Comparison of ENCODE assay signal across 26 cellular contexts in the genomic region with DNA sequence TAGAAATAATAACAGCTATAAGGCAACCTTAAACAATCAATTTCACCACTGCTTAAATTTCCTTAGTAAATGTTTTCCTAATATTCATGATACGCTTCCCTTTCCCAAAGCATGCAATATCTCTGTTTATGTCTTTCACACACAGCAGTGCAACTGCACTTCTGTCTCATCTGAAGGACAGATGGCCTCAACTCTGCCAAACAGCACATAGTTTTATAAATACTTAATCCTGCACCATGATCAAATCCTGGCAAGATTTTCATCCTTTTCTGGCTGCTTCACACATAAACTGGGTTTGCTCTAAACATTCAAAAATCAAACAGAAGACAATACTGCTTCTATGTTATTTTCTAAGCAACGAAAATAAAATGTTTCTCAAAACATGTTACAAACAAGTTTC.
A peak's percentile ranks its signal among the peaks of the same experiment; 100 is the strongest.
DNase-seq lines count a peak whose midpoint lies in the region; ATAC-seq, FAIRE-seq and TF ChIP-seq lines count a peak whose summit lies in the region.
"Had no signal": no experiment of that assay in that cellular context is flagged by ENCODE, and none has a peak within 500 bp of the region (broad histone marks: within the 10 kb centered on the region; RNA-seq: fewer than 3 reads in every experiment).

No MANE protein-coding gene starts in this region.

- CTCF ChIA-PET in BJ (lab: Yijun Ruan, JAX) = interaction anchor here (1.5 kb wide), 1 partner anchor 319 kb away, joined by 3 read pairs; no protein-coding TSS in a partner anchor

- H3K4me3 ChIP-seq in BJ (ENCODE audit: low read depth, low read length) (no peak overlapping the region), fibroblast of lung (replicated peaks in 1 of 4; ENCODE audit: control extremely low read depth in 1 of 4, insufficient read depth in 1 of 4, low read depth in 3 of 4, low read length in 4 of 4) (no peak overlapping the region), osteoblast (ENCODE audit: insufficient read depth, low read length) (no peak overlapping the region)
- H3K4me3 ChIP-seq: breast epithelium, dorsolateral prefrontal cortex, K562, left lung, PC-9, SJSA1, skin epidermis, tibial nerve had no signal

- H3K9ac ChIP-seq in fibroblast of lung (ENCODE audit: insufficient read depth, low read length) = no peak overlapping the region

- TF ChIP-seq CTCF in BJ (IDR thresholded peaks at IDR 0.05; ENCODE audit: insufficient read depth, low read depth, low read length) (no peak), fibroblast of lung (conservative IDR thresholded peaks at IDR 0.05 in 1 of 2, IDR thresholded peaks at IDR 0.05 in 1 of 2; ENCODE audit: low read depth in 1 of 2, low read length in 2 of 2) (no peak), osteoblast (IDR thresholded peaks at IDR 0.05; ENCODE audit: extremely low read depth, low read depth, low read length) (no peak)

- ATAC-seq in HG03135 (IDR thresholded peaks at IDR 0.05; ENCODE audit: unreplicated experiment) = no peak
- ATAC-seq in HG02678 (IDR thresholded peaks at IDR 0.05; ENCODE audit: unreplicated experiment) = no peak
- ATAC-seq: activated naive CD8-positive, alpha-beta T cell treated with anti-CD3 and anti-CD28 coated beads, Interleukin-2, amount 50 U/mL, for 24 hours; K562; left lung; T-helper 17 cell had no signal

- H4K20me1 ChIP-seq in fibroblast of lung (ENCODE audit: control insufficient read depth, extremely low read depth, insufficient read depth, low read length) = no peaks in the 10 kb centered on the region
- no peaks in the 10 kb centered on the region for H4K20me1 ChIP-seq in osteoblast (ENCODE audit: insufficient read depth, low read length)

- no peak overlapping the region for H2AFZ ChIP-seq in fibroblast of lung (ENCODE audit: low read length)
- no peak overlapping the region for H2AFZ ChIP-seq in osteoblast (ENCODE audit: low read length)
- H2AFZ ChIP-seq: PC-9 had no signal

- H3K9me3 ChIP-seq in fibroblast of lung (ENCODE audit: control insufficient read depth, insufficient read depth, low read depth, low read length) (no peaks in the 10 kb centered on the region), osteoblast (ENCODE audit: low read depth, low read length) (no peaks in the 10 kb centered on the region)
- H3K9me3 ChIP-seq: BE2C, breast epithelium, left lung, SJSA1, tibial nerve had no signal

- H3K4me1 ChIP-seq in fibroblast of lung (ENCODE audit: control insufficient read depth, extremely low read depth, insufficient read depth, low read length) (no peaks in the 10 kb centered on the region), osteoblast (ENCODE audit: insufficient read depth, low read length) (peaks cover 4% of the 10 kb centered on the region)
- H3K4me1 ChIP-seq: BE2C, left lung had no signal

- no peak for FAIRE-seq in RCC 7860 (lab: Jason Lieb, UNC)
- FAIRE-seq: K562 had no signal

- H3K27me3 ChIP-seq in BJ (ENCODE audit: control insufficient read depth, insufficient read depth, low read length) (no peaks in the 10 kb centered on the region), fibroblast of lung (ENCODE audit: control insufficient read depth, insufficient read depth, low read length) (no peaks in the 10 kb centered on the region), osteoblast (ENCODE audit: insufficient read depth, low read length) (no peaks in the 10 kb centered on the region)
- H3K27me3 ChIP-seq: BE2C, breast epithelium, dorsolateral prefrontal cortex, left lung, SJSA1, tibial nerve had no signal

- H3K79me2 ChIP-seq in fibroblast of lung (ENCODE audit: control insufficient read depth, insufficient read depth, low read length) (no peaks in the 10 kb centered on the region), osteoblast (ENCODE audit: insufficient read depth, low read length) (no peaks in the 10 kb centered on the region)

- H3K4me2 ChIP-seq in fibroblast of lung (ENCODE audit: extremely low read depth, insufficient read depth, low read length) = no peak overlapping the region
- no peak overlapping the region for H3K4me2 ChIP-seq in osteoblast (ENCODE audit: insufficient read depth, low read length)
- H3K4me2 ChIP-seq: PC-9 had no signal

- POLR2A ChIA-PET in BJ (lab: Charles Lee) = no interaction called here

- H3K27ac ChIP-seq in fibroblast of lung (ENCODE audit: insufficient read depth, low read length) (no peak overlapping the region), osteoblast (ENCODE audit: low read depth, low read length) (no peak overlapping the region)
- H3K27ac ChIP-seq: left lung, PC-9, SJSA1 had no signal

- H3K36me3 ChIP-seq in BJ (ENCODE audit: control insufficient read depth, insufficient read depth, low read length) (no peaks in the 10 kb centered on the region), fibroblast of lung (ENCODE audit: control insufficient read depth, insufficient read depth, low read length) (no peaks in the 10 kb centered on the region), osteoblast (ENCODE audit: insufficient read depth, low read length) (no peaks in the 10 kb centered on the region)
- H3K36me3 ChIP-seq: BE2C, breast epithelium, tibial nerve had no signal

- peak; percentile 4 for DNase-seq in BJ (ENCODE audit: low read depth)
- DNase-seq in NCI-H446 (lab: John Stamatoyannopoulos, UW) = peak; percentile 46 to 80
- peak; percentile 39 to 44 for DNase-seq in fibroblast of lung (ENCODE audit: low read depth in 2 of 2)
- peak; percentile 44 for DNase-seq in osteoblast (ENCODE audit: insufficient read length, low spot score, missing footprints)
- no peak for DNase-seq in RCC 7860 (ENCODE audit: low spot score)
- DNase-seq in kidney tubule cell (ENCODE audit: low spot score) = no peak
- DNase-seq: activated CD4-positive, alpha-beta T cell treated with anti-CD3 and anti-CD28 coated beads, Interleukin-2, amount 10 ng/mL, durations not matched to agents 7 days and 5 days; activated CD8-positive, alpha-beta memory T cell treated with anti-CD3 and anti-CD28 coated beads, Interleukin-2, amount 50 U/mL, for 48 hours; activated effector memory CD4-positive, alpha-beta T cell treated with Interleukin-2 at 50 U/mL for 16 hours; activated naive CD8-positive, alpha-beta T cell treated with anti-CD3 and anti-CD28 coated beads, Interleukin-2, amount 50 U/mL, for 24 hours; BE2C; dorsolateral prefrontal cortex; left lung; midbrain; NCI-H146; nephron progenitor cell; PC-9; stimulated activated naive CD4-positive, alpha-beta T cell; T-helper 17 cell had no signal

Comparison
In these comparisons a context has a peak if more than half of its experiments do, and no peak if none do; other contexts are left out.
1. DNase-seq: peak in BJ (single experiment), NCI-H446 (2 of 2), fibroblast of lung (2 of 2) and osteoblast (single experiment); none in RCC 7860 (single experiment) and kidney tubule cell (single experiment).